25 cellular contexts compared by ENCODE assay signal in genomic region chr9:73872693-73873092, GRCh38.
"Had no signal": no experiment of that assay in that cellular context is flagged by ENCODE, and none has a peak within 500 bp of the region (broad histone marks: within the 10 kb centered on the region; RNA-seq: fewer than 3 reads in every experiment).

No MANE protein-coding gene starts in this region.

- ATAC-seq: esophagus mucosa, gastrocnemius medialis, heart right ventricle, left colon, left lung, left ventricle myocardium superior, lower lobe of right lung had no signal

- H3K36me3 ChIP-seq: esophagus squamous epithelium, gastrocnemius medialis, heart right ventricle, left lung, lower lobe of right lung had no signal

- FAIRE-seq: colon, endometrium, islet of Langerhans, keratinocyte had no signal

- DNase-seq: dermis blood vessel endothelial cell; dorsolateral prefrontal cortex; effector CD4-positive, alpha-beta T cell; effector memory CD4-positive, alpha-beta T cell; endodermal cell; erythroblast; esophagus squamous epithelium; foreskin fibroblast; foreskin melanocyte; gastrocnemius medialis; head of caudate nucleus; heart right ventricle; hippocampal formation; left colon; left lung; left ventricle myocardium superior; lower lobe of right lung; mesenchymal stem cell had no signal

- H3K4me1 ChIP-seq: gastrocnemius medialis, heart right ventricle, left lung, lower lobe of right lung had no signal

- H3K4me3 ChIP-seq: coronary artery, dorsolateral prefrontal cortex, esophagus squamous epithelium, gastrocnemius medialis, heart right ventricle, left lung, lower lobe of right lung had no signal

- H3K9me3 ChIP-seq: esophagus squamous epithelium, gastrocnemius medialis, heart right ventricle, left lung, lower lobe of right lung had no signal

- H3K27ac ChIP-seq: coronary artery, dorsolateral prefrontal cortex, epithelial cell of prostate, esophagus squamous epithelium, gastrocnemius medialis, heart right ventricle, left lung, lower lobe of right lung had no signal

- H3K27me3 ChIP-seq: dorsolateral prefrontal cortex, esophagus squamous epithelium, gastrocnemius medialis, heart right ventricle, left lung had no signal
